In the genomic region with DNA sequence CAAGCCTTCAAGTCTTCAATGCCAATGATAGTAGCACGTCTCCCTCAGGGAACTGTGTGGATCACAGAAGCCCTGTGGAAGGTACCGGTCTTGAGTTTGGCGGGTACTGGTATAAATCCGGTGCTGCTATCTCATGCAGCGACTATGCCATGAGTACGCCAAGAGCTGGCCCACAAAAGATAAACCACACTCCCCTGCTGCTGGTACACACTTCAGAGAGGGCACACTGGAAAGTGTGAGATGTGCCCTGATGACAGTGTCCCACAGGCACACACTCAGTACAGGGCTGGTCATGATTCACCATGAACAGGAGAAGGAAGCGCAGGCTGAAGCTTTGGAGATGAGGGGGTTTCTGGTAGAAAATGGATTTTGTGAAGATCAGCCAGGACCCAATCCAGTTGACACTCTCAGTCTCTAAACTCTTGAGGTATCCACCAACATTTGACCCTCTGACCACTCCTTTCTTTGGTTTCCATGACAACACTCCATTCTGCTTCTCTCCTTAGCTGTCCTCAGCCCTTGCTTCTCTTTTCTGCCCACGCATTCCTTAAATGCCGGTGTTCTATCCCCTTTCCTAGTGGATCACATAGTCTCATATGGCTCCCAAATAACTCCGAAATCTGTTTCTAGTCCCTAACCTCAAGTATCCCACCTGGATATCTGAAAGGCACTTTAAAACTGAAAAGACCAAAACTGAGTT, we compare ENCODE assay signal across 27 cellular contexts. TPM values are rescaled to one million over a fixed set of nuclear protein-coding genes. Genes with fewer than 3 reads are reported as not detected.
DNase-seq lines count a peak whose midpoint lies in the region; ATAC-seq and TF ChIP-seq lines count a peak whose summit lies in the region.
"Had no signal": no experiment of that assay in that cellular context is flagged by ENCODE, and none has a peak within 500 bp of the region (broad histone marks: within the 10 kb centered on the region; RNA-seq: fewer than 3 reads in every experiment).

No MANE protein-coding gene starts in this region.

- H3K27me3 Mint-ChIP-seq in type B pancreatic cell, result no peaks in the 10 kb centered on the region
- H3K27me3 Mint-ChIP-seq: activated naive CD8-positive, alpha-beta T cell; stimulated activated memory B cell treated with anti-CD40 and anti-IgM and Interleukin-4, amounts not matched to agents 10 μg/mL and 1 μg/mL and 100 μg/mL, for 72 hours had no signal

- WGBS in right cardiac atrium, result 77% methylated on average over 10 of the region's 10 CpGs
- no CpG with 5 or more reads among the region's 10 CpGs for whole genome bisulfite sequencing in mesendoderm (ENCODE audit: extremely low coverage, insufficient coverage, low lambda C conversion rate)
- 91% methylated on average over 10 of the region's 10 CpGs for WGBS in hepatocyte (ENCODE audit: low lambda C conversion rate, missing lambda C conversion rate)

- DNase-seq in right cardiac atrium (no peak), cardiac septum (ENCODE audit: low spot score) (no peak), mesendoderm (peak; percentile 48), type B pancreatic cell (ENCODE audit: extremely low spot score, unreplicated experiment) (no peak), hepatocyte (ENCODE audit: low spot score) (no peak)
- DNase-seq: activated CD8-positive, alpha-beta memory T cell treated with anti-CD3 and anti-CD28 coated beads, Interleukin-2, amount 50 U/mL, for 4 hours; body of pancreas; H7; NCI-H1092; NCI-H1930; NCI-H69; psoas muscle; small intestine; testis; uterus had no signal

- ATAC-seq in right cardiac atrium (peak; percentile 36 to 70), HG03175 (IDR thresholded peaks at IDR 0.05; ENCODE audit: unreplicated experiment) (no peak)
- ATAC-seq: body of pancreas; psoas muscle; stimulated activated memory B cell treated with anti-CD40 and anti-IgM and Interleukin-4, amounts not matched to agents 10 μg/mL and 1 μg/mL and 100 μg/mL, for 72 hours had no signal

- H4K20me1 ChIP-seq in hepatocyte (ENCODE audit: insufficient read depth, poor library complexity, severe bottlenecking), result no peaks in the 10 kb centered on the region

- no peaks in the 10 kb centered on the region for H3K9me3 Mint-ChIP-seq in type B pancreatic cell
- H3K9me3 Mint-ChIP-seq: activated T-helper 2 cell treated with anti-CD3 and anti-CD28 coated beads, Interferon-gamma antibody, Interleukin-2, Interleukin-4, amounts not matched to agents 10 μg/mL and 5 μg/mL and 100 μg/mL, durations not matched to agents 14 hours and 24 hours and 36 hours; stimulated activated memory B cell treated with anti-CD40 and anti-IgM and Interleukin-4, amounts not matched to agents 10 μg/mL and 1 μg/mL and 100 μg/mL, for 72 hours; T-helper 2 cell treated with Interferon-gamma antibody and Interleukin-4, amounts not matched to agents 5 μg/mL and 100 μg/mL, for 36 hours had no signal

- intact Hi-C loops in right cardiac atrium (cut with DNase I), result no loop called here
- intact Hi-C loops in cardiac septum (cut with DNase I), result loop anchor here (10.0 kb wide), 1 partner anchor 922 kb away; a partner anchor contains a TSS

- no peaks in the 10 kb centered on the region for H3K27me3 ChIP-seq in right cardiac atrium (ENCODE audit: control insufficient read depth, insufficient read depth)
- H3K27me3 ChIP-seq in mesendoderm (ENCODE audit: insufficient read depth, low read length, poor library complexity), result no peaks in the 10 kb centered on the region
- no peaks in the 10 kb centered on the region for H3K27me3 ChIP-seq in hepatocyte
- H3K27me3 ChIP-seq: body of pancreas, testis, uterus had no signal

- no peak overlapping the region for H4K5ac ChIP-seq in mesendoderm (ENCODE audit: low read length)

- no peak overlapping the region for H2AFZ ChIP-seq in hepatocyte

- no peak overlapping the region for H3K18ac ChIP-seq in mesendoderm (ENCODE audit: low read length)

- H3K56ac ChIP-seq in mesendoderm (ENCODE audit: low read length), result no peak overlapping the region

- TF ChIP-seq CTCF in VCaP (conservative IDR thresholded peaks at IDR 0.05), result no peak
- no peak for TF ChIP-seq CTCF in type B pancreatic cell (conservative IDR thresholded peaks at IDR 0.05)
- TF ChIP-seq CTCF in hepatocyte (IDR thresholded peaks at IDR 0.05; ENCODE audit: poor library complexity), result no peak

- no peak overlapping the region for H3K4me3 Mint-ChIP-seq in type B pancreatic cell
- H3K4me3 Mint-ChIP-seq: activated naive CD8-positive, alpha-beta T cell; stimulated activated memory B cell treated with anti-CD40 and anti-IgM and Interleukin-4, amounts not matched to agents 10 μg/mL and 1 μg/mL and 100 μg/mL, for 72 hours; T-helper 2 cell treated with Interferon-gamma antibody and Interleukin-4, amounts not matched to agents 5 μg/mL and 100 μg/mL, for 36 hours had no signal

- H3K79me2 ChIP-seq in mesendoderm (ENCODE audit: control insufficient read depth, insufficient read depth, low read length) (no peaks in the 10 kb centered on the region), hepatocyte (peaks cover 44% of the 10 kb centered on the region)

- H3K36me3 ChIP-seq in mesendoderm (ENCODE audit: control insufficient read depth, insufficient read depth, low read length) (no peaks in the 10 kb centered on the region), hepatocyte (replicated peaks; ENCODE audit: insufficient read depth, low read depth) (no peaks in the 10 kb centered on the region)
- H3K36me3 ChIP-seq: uterus had no signal

- H2BK5ac ChIP-seq in mesendoderm (ENCODE audit: low read length), result no peak overlapping the region

- H3K23ac ChIP-seq in mesendoderm (ENCODE audit: low read length), result no peak overlapping the region

- H2AK5ac ChIP-seq in mesendoderm (ENCODE audit: low read length), result no peak overlapping the region

- peak overlapping the region; percentile 37 for H3K27ac Mint-ChIP-seq in type B pancreatic cell
- H3K27ac Mint-ChIP-seq: activated naive CD8-positive, alpha-beta T cell; activated T-helper 2 cell treated with anti-CD3 and anti-CD28 coated beads, Interferon-gamma antibody, Interleukin-2, Interleukin-4, amounts not matched to agents 10 μg/mL and 5 μg/mL and 100 μg/mL, durations not matched to agents 14 hours and 24 hours and 36 hours; stimulated activated memory B cell treated with anti-CD40 and anti-IgM and Interleukin-4, amounts not matched to agents 10 μg/mL and 1 μg/mL and 100 μg/mL, for 72 hours; T-helper 2 cell treated with Interferon-gamma antibody and Interleukin-4, amounts not matched to agents 5 μg/mL and 100 μg/mL, for 36 hours had no signal

- H3K79me1 ChIP-seq in mesendoderm (ENCODE audit: low read length), result no peaks in the 10 kb centered on the region

- H2BK120ac ChIP-seq in mesendoderm (ENCODE audit: low read depth, low read length), result no peak overlapping the region

- H3K9ac ChIP-seq in mesendoderm (ENCODE audit: low read length), result no peak overlapping the region

- no peaks in the 10 kb centered on the region for H3K9me2 ChIP-seq in hepatocyte (replicated peaks; ENCODE audit: insufficient read depth)

- H3K4me1 Mint-ChIP-seq in type B pancreatic cell (ENCODE audit: unreplicated experiment), result peaks cover 33% of the 10 kb centered on the region

- H3K4me2 ChIP-seq in mesendoderm (ENCODE audit: low read length), result no peak overlapping the region
- H3K4me2 ChIP-seq in hepatocyte, result no peak overlapping the region

- peak overlapping the region; percentile 87 for H3K27ac ChIP-seq in right cardiac atrium (ENCODE audit: low read length)
- H3K27ac ChIP-seq in VCaP, result peak overlapping the region; percentile 62; the same call in 1 of the 2 replicates
- no peak overlapping the region for H3K27ac ChIP-seq in mesendoderm (ENCODE audit: low read depth, low read length)
- H3K27ac ChIP-seq in hepatocyte, result no peak overlapping the region
- H3K27ac ChIP-seq: C4-2B, epithelial cell of prostate, psoas muscle, RWPE1, testis, uterus had no signal

- peaks cover 14% of the 10 kb centered on the region for H3K36me3 Mint-ChIP-seq in type B pancreatic cell

- H4K8ac ChIP-seq in mesendoderm (ENCODE audit: low read depth, low read length), result no peak overlapping the region

- H3K4me1 ChIP-seq in right cardiac atrium (ENCODE audit: control insufficient read depth, insufficient read depth, low read length) (peaks cover 4% of the 10 kb centered on the region), mesendoderm (ENCODE audit: control insufficient read depth, low read depth, low read length) (peaks cover 6% of the 10 kb centered on the region), hepatocyte (ENCODE audit: insufficient read depth) (peaks cover 17% of the 10 kb centered on the region)
- H3K4me1 ChIP-seq: testis had no signal

- H3K9me3 ChIP-seq in right cardiac atrium (ENCODE audit: control insufficient read depth, low read length), result no peaks in the 10 kb centered on the region
- no peaks in the 10 kb centered on the region for H3K9me3 ChIP-seq in hepatocyte (ENCODE audit: low read depth)
- H3K9me3 ChIP-seq: body of pancreas, psoas muscle, testis, uterus had no signal

- no peak overlapping the region for H2BK15ac ChIP-seq in mesendoderm (replicated peaks; ENCODE audit: low read depth)

- no peak overlapping the region for H3K4ac ChIP-seq in mesendoderm (ENCODE audit: low read depth, low read length)

- H3K4me3 ChIP-seq in right cardiac atrium (ENCODE audit: low read length), result no peak overlapping the region
- no peak overlapping the region for H3K4me3 ChIP-seq in mesendoderm (ENCODE audit: low read length)
- H3K4me3 ChIP-seq in hepatocyte, result no peak overlapping the region
- H3K4me3 ChIP-seq: body of pancreas, lung, psoas muscle, testis, uterus had no signal

RNA-seq across cellular contexts. Expression of a gene that starts 5.1 kb away (rescaled TPM):
- 10 to 100 TPM in 3 of 4 donors, 1 to 10 TPM in 1; 6.2 to 19.1 (median 11.1) TPM for total RNA-seq in right cardiac atrium
- polyA plus RNA-seq in right cardiac atrium, result 14.6 TPM
- total RNA-seq in cardiac septum, result 7.9 TPM
- polyA plus RNA-seq in mesendoderm (2013, experiment 1 of 2), result 7.1 TPM
- polyA plus RNA-seq in mesendoderm (2013, experiment 2 of 2), result 7.5 TPM
- total RNA-seq in type B pancreatic cell (ENCODE audit: low replicate concordance), result 30.7 and 35.1 TPM in 2 replicates
- total RNA-seq in hepatocyte, result 65.9 and 92.4 TPM in 2 replicates
- polyA plus RNA-seq in hepatocyte, result 57.3 and 68.6 TPM in 2 replicates

RNA-seq across cellular contexts. Expression of a gene that starts 18.3 kb away (rescaled TPM):
- total RNA-seq in right cardiac atrium (under 1 TPM in 1 of 4 donors, not detected in 3; 0.32 TPM), cardiac septum (0.16 TPM), type B pancreatic cell (ENCODE audit: low replicate concordance) (0.62 and 2.1 TPM in 2 replicates), hepatocyte (1.4 TPM in 1 of 2 replicates, not detected in the other)
- polyA plus RNA-seq in right cardiac atrium (0.70 TPM), hepatocyte (0.97 and 1.8 TPM in 2 replicates)
- polyA plus RNA-seq in mesendoderm (2013, experiment 1 of 2), result 0.03 TPM
- not detected for polyA plus RNA-seq in mesendoderm (2013, experiment 2 of 2)
- total RNA-seq: activated T-helper 2 cell treated with anti-CD3 and anti-CD28 coated beads, Interferon-gamma antibody, Interleukin-2, Interleukin-4, amounts not matched to agents 10 μg/mL and 5 μg/mL and 100 μg/mL, durations not matched to agents 14 hours and 24 hours and 36 hours; body of pancreas; fibroblast of villous mesenchyme; LHCN-M2 had no signal
- polyA plus RNA-seq: small intestine had no signal

RNA-seq across cellular contexts. Expression of a gene that starts 40.2 kb away (rescaled TPM):
- total RNA-seq in right cardiac atrium (1 to 10 TPM; 1.5 to 3.3 (median 2.3) TPM), cardiac septum (2.8 TPM), type B pancreatic cell (ENCODE audit: low replicate concordance) (3.2 and 5.1 TPM in 2 replicates), hepatocyte (4.3 and 7.4 TPM in 2 replicates)
- polyA plus RNA-seq in right cardiac atrium (4.3 TPM), hepatocyte (0.91 and 2.7 TPM in 2 replicates)
- polyA plus RNA-seq in mesendoderm (2013, experiment 1 of 2), result 0.29 TPM
- 0.36 TPM for polyA plus RNA-seq in mesendoderm (2013, experiment 2 of 2)

Comparison
In these comparisons a context has a peak if more than half of its experiments do, and no peak if none do; other contexts are left out.
1. H3K27ac ChIP-seq: peak in right cardiac atrium (single experiment) and VCaP (single experiment); none in mesendoderm (single experiment) and hepatocyte (single experiment).